25 cellular contexts compared by ENCODE assay signal in the genomic region with DNA sequence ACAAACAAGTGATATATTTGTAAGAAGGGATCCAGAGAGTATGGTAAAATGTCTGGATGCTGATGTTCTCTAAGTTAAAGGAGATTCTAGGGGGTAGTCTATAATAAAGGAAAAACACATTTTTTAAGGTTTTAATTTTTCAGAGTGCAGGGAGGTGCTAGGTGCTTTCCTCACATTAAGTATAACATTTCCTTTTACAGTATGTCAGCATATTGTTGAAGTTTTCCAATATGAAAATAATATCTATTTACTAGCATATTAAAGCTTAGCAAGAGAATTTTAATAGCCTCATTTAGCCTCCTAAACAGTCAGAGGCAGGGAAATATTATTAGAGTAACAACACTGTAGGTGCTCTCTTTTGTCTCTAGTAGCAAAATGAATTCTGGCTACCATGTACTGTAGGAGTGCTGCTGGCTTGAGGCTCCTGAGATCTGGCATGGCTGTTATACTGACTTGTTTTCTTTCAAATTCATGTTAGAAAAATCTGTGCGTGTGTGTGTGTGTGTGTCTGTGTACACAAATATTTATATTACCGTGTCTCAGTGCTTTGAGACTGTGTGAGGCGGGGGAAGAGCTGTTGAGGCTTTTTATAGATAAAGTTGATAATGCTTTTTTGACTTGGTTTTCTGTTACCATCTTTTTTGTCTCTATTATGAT.
DNase-seq lines count a peak whose midpoint lies in the region; ATAC-seq and TF ChIP-seq lines count a peak whose summit lies in the region.
"Had no signal": no experiment of that assay in that cellular context is flagged by ENCODE, and none has a peak within 500 bp of the region (broad histone marks: within the 10 kb centered on the region; RNA-seq: fewer than 3 reads in every experiment).

No MANE protein-coding gene starts in this region.

- H3K4me3 ChIP-seq in choroid plexus epithelial cell (ENCODE audit: low read depth, low read length) (no peak overlapping the region), mesendoderm (ENCODE audit: low read length) (no peak overlapping the region), trophoblast cell (ENCODE audit: low read depth, low read length) (no peak overlapping the region)
- H3K4me3 ChIP-seq: HAP-1, Peyer's patch, SJSA1 had no signal

- H4K8ac ChIP-seq in mesendoderm (ENCODE audit: low read depth, low read length): peak overlapping the region; percentile 28
- H4K8ac ChIP-seq in trophoblast cell (ENCODE audit: low read depth, low read length): no peak overlapping the region

- no peak overlapping the region for H2BK12ac ChIP-seq in trophoblast cell (ENCODE audit: low read length)

- CTCF ChIA-PET in WTC11 (lab: Charles Lee): interaction anchor here (0.6 kb wide), 1 partner anchor 1613 kb away, joined by 4 read pairs; no protein-coding TSS in a partner anchor

- H3K4me1 ChIP-seq in mesendoderm (ENCODE audit: control insufficient read depth, low read depth, low read length): no peaks in the 10 kb centered on the region
- no peaks in the 10 kb centered on the region for H3K4me1 ChIP-seq in trophoblast cell (ENCODE audit: control insufficient read depth in 1 of 2, insufficient read depth in 2 of 2, low read length in 2 of 2)
- H3K4me1 ChIP-seq: Peyer's patch had no signal

- H3K9me3 Mint-ChIP-seq in WTC11: peaks cover 12% of the 10 kb centered on the region
- H3K9me3 Mint-ChIP-seq: CD8-positive, alpha-beta memory T cell had no signal

- peaks cover 39% of the 10 kb centered on the region for H3K4me1 Mint-ChIP-seq in WTC11

- DNase-seq in DMS53 (lab: John Stamatoyannopoulos, UW): peak; percentile 3
- no peak for DNase-seq in DMS53 treated with DMSO at 0.1 percent for 48 hours (lab: John Stamatoyannopoulos, UW; ENCODE audit: unreplicated experiment)
- no peak for DNase-seq in WTC11 (ENCODE audit: low spot score)
- DNase-seq in choroid plexus epithelial cell (ENCODE audit: low read depth): peak; percentile 47
- no peak for DNase-seq in mesendoderm
- no peak for DNase-seq in trophoblast cell
- no peak for DNase-seq in activated CD4-positive, alpha-beta T cell treated with anti-CD3 and anti-CD28 coated beads for 4 hours
- DNase-seq in SHP77 (lab: John Stamatoyannopoulos, UW): no peak
- DNase-seq: AML-193; Calu3; CD8-positive, alpha-beta memory T cell; DMS153; GF-D8; NCI-H1105; NCI-H146; NCI-H2029; NCI-H2227 treated with DMSO at 0.1 percent for 48 hours; NCI-H510A treated with DMSO at 0.1 percent for 48 hours; Peyer's patch had no signal

- H3K9me3 ChIP-seq in trophoblast cell (ENCODE audit: insufficient read depth, low read depth, low read length): no peaks in the 10 kb centered on the region
- H3K9me3 ChIP-seq: HAP-1, Peyer's patch, SJSA1 had no signal

- H2AK5ac ChIP-seq in mesendoderm (ENCODE audit: low read length): no peak overlapping the region
- H2AK5ac ChIP-seq in trophoblast cell (ENCODE audit: low read length): no peak overlapping the region

- no peak overlapping the region for H3K14ac ChIP-seq in trophoblast cell (ENCODE audit: low read length)

- POLR2A ChIA-PET in WTC11 (lab: Charles Lee): no interaction called here

- H3K27ac Mint-ChIP-seq in WTC11: peak overlapping the region; percentile 84; the same call in 1 of the 2 replicates

- no peaks in the 10 kb centered on the region for H3K27me3 Mint-ChIP-seq in WTC11 (ENCODE audit: low read depth)
- H3K27me3 Mint-ChIP-seq: CD8-positive, alpha-beta memory T cell had no signal

- H2AFZ ChIP-seq in trophoblast cell (ENCODE audit: insufficient read depth, low read length, poor library complexity): no peak overlapping the region

- H4K12ac ChIP-seq in trophoblast cell (ENCODE audit: low read depth, low read length): no peak overlapping the region

- no peak overlapping the region for H2BK15ac ChIP-seq in mesendoderm (replicated peaks; ENCODE audit: low read depth)

- H3K4me3 Mint-ChIP-seq in WTC11: no peak overlapping the region
- H3K4me3 Mint-ChIP-seq: CD8-positive, alpha-beta memory T cell had no signal

- H3K27me3 ChIP-seq in mesendoderm (ENCODE audit: insufficient read depth, low read length, poor library complexity) (no peaks in the 10 kb centered on the region), trophoblast cell (ENCODE audit: insufficient read depth, low read length) (no peaks in the 10 kb centered on the region)
- H3K27me3 ChIP-seq: Peyer's patch, SJSA1 had no signal

- H3K79me1 ChIP-seq in mesendoderm (ENCODE audit: low read length): peaks cover 6% of the 10 kb centered on the region
- H3K79me1 ChIP-seq in trophoblast cell (ENCODE audit: low read length): no peaks in the 10 kb centered on the region

- no CpG with 5 or more reads among the region's 3 CpGs for WGBS in mesendoderm (ENCODE audit: extremely low coverage, insufficient coverage, low lambda C conversion rate)
- WGBS in trophoblast cell (ENCODE audit: extremely low coverage, insufficient coverage, insufficient read length): no CpG with 5 or more reads among the region's 3 CpGs

- H2BK5ac ChIP-seq in mesendoderm (ENCODE audit: low read length) (no peak overlapping the region), trophoblast cell (ENCODE audit: low read depth, low read length, poor library complexity) (no peak overlapping the region)

- TF ChIP-seq CTCF in WTC11 (IDR thresholded peaks at IDR 0.05) (no peak), choroid plexus epithelial cell (conservative IDR thresholded peaks at IDR 0.05; ENCODE audit: low read depth, low read length) (no peak)

- H3K4ac ChIP-seq in mesendoderm (ENCODE audit: low read depth, low read length) (no peak overlapping the region), trophoblast cell (ENCODE audit: low read depth, low read length) (no peak overlapping the region)

- no peaks in the 10 kb centered on the region; the same call in 1 of the 2 replicates for H3K36me3 Mint-ChIP-seq in WTC11

- H3K36me3 ChIP-seq in mesendoderm (ENCODE audit: control insufficient read depth, insufficient read depth, low read length) (no peaks in the 10 kb centered on the region), trophoblast cell (ENCODE audit: control insufficient read depth in 1 of 2, insufficient read depth in 2 of 2, low read length in 2 of 2) (no peaks in the 10 kb centered on the region)
- H3K36me3 ChIP-seq: HAP-1, Peyer's patch, SJSA1 had no signal

- no peak overlapping the region for H3K56ac ChIP-seq in mesendoderm (ENCODE audit: low read length)

- ATAC-seq in WTC11: no peak

- no peak overlapping the region for H2BK120ac ChIP-seq in mesendoderm (ENCODE audit: low read depth, low read length)
- no peak overlapping the region for H2BK120ac ChIP-seq in trophoblast cell (ENCODE audit: insufficient read depth, low read length, poor library complexity)

- H4K91ac ChIP-seq in trophoblast cell (ENCODE audit: low read depth, low read length): no peak overlapping the region

- H3K4me2 ChIP-seq in mesendoderm (ENCODE audit: low read length) (no peak overlapping the region), trophoblast cell (ENCODE audit: low read length) (no peak overlapping the region)
- H3K4me2 ChIP-seq: KMS-11 had no signal

- H3K23ac ChIP-seq in mesendoderm (ENCODE audit: low read length) (no peak overlapping the region), trophoblast cell (ENCODE audit: low read length) (no peak overlapping the region)

- peaks cover 19% of the 10 kb centered on the region for H3K79me2 ChIP-seq in mesendoderm (ENCODE audit: control insufficient read depth, insufficient read depth, low read length)
- H3K79me2 ChIP-seq in trophoblast cell (ENCODE audit: control insufficient read depth, insufficient read depth, low read length, poor library complexity): no peaks in the 10 kb centered on the region

- H4K5ac ChIP-seq in mesendoderm (ENCODE audit: low read length): no peak overlapping the region

- H3K9ac ChIP-seq in mesendoderm (ENCODE audit: low read length): no peak overlapping the region
- H3K9ac ChIP-seq in trophoblast cell (ENCODE audit: low read length): no peak overlapping the region
- H3K9ac ChIP-seq: KMS-11 had no signal

- no peak overlapping the region for H3K18ac ChIP-seq in mesendoderm (ENCODE audit: low read length)
- no peak overlapping the region for H3K18ac ChIP-seq in trophoblast cell (ENCODE audit: low read length)

- no peak overlapping the region for H3K27ac ChIP-seq in mesendoderm (ENCODE audit: low read depth, low read length)
- H3K27ac ChIP-seq in trophoblast cell (ENCODE audit: low read depth, low read length): no peak overlapping the region
- H3K27ac ChIP-seq: 22Rv1, C4-2B, HL-60, KMS-11, Peyer's patch, SJSA1 had no signal

TF ChIP-seq in WTC11, 78 proteins besides CTCF, POLR2A, EP300 and RAD21 (continues in another document):
- TF ChIP-seq, protein P1, sequence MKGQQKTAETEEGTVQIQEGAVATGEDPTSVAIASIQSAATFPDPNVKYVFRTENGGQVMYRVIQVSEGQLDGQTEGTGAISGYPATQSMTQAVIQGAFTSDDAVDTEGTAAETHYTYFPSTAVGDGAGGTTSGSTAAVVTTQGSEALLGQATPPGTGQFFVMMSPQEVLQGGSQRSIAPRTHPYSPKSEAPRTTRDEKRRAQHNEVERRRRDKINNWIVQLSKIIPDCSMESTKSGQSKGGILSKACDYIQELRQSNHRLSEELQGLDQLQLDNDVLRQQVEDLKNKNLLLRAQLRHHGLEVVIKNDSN (CRISPR knock-in tag; IDR thresholded peaks at IDR 0.05): no peak
- TF ChIP-seq, protein P2, sequence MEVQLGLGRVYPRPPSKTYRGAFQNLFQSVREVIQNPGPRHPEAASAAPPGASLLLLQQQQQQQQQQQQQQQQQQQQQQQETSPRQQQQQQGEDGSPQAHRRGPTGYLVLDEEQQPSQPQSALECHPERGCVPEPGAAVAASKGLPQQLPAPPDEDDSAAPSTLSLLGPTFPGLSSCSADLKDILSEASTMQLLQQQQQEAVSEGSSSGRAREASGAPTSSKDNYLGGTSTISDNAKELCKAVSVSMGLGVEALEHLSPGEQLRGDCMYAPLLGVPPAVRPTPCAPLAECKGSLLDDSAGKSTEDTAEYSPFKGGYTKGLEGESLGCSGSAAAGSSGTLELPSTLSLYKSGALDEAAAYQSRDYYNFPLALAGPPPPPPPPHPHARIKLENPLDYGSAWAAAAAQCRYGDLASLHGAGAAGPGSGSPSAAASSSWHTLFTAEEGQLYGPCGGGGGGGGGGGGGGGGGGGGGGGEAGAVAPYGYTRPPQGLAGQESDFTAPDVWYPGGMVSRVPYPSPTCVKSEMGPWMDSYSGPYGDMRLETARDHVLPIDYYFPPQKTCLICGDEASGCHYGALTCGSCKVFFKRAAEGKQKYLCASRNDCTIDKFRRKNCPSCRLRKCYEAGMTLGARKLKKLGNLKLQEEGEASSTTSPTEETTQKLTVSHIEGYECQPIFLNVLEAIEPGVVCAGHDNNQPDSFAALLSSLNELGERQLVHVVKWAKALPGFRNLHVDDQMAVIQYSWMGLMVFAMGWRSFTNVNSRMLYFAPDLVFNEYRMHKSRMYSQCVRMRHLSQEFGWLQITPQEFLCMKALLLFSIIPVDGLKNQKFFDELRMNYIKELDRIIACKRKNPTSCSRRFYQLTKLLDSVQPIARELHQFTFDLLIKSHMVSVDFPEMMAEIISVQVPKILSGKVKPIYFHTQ (CRISPR knock-in tag; IDR thresholded peaks at IDR 0.05): no peak
- no peak for TF ChIP-seq ESRRA (CRISPR knock-in tag; IDR thresholded peaks at IDR 0.05; ENCODE audit: borderline replicate concordance)
- no peak for TF ChIP-seq ETV6 (CRISPR knock-in tag; IDR thresholded peaks at IDR 0.05)

Comparison
In these comparisons a context has a peak if more than half of its experiments do, and no peak if none do; other contexts are left out.
1. DNase-seq: peak in DMS53 (single experiment) and choroid plexus epithelial cell (single experiment); none in DMS53 treated with DMSO at 0.1 percent for 48 hours (single experiment), WTC11 (single experiment), mesendoderm (single experiment), trophoblast cell (0 of 2), activated CD4-positive, alpha-beta T cell treated with anti-CD3 and anti-CD28 coated beads for 4 hours (0 of 2) and SHP77 (0 of 2).